In genomic region chr2:167504061-167504460, GRCh38 we compare ENCODE assay signal across 24 cellular contexts.
DNase-seq lines count a peak whose midpoint lies in the region; ATAC-seq, FAIRE-seq and TF ChIP-seq lines count a peak whose summit lies in the region.
"Had no signal": no experiment of that assay in that cellular context is flagged by ENCODE, and none has a peak within 500 bp of the region (broad histone marks: within the 10 kb centered on the region; RNA-seq: fewer than 3 reads in every experiment).

No MANE protein-coding gene starts in this region.

- H3K9me3 Mint-ChIP-seq in CD4-positive, alpha-beta T cell: no peaks in the 10 kb centered on the region
- H3K9me3 Mint-ChIP-seq: T-helper 1 cell treated with Interleukin-12 subunit alpha and Interleukin-12 subunit beta and Interleukin-4 antibody, amounts not matched to agents 30 μg/mL and 1 μg/mL, for 36 hours had no signal

- intact Hi-C loops in endothelial cell of umbilical vein (cut with micrococcal nuclease): loop anchor here (10.0 kb wide), 1 partner anchor 611 kb away; no protein-coding TSS in a partner anchor
- intact Hi-C loops in CD4-positive, alpha-beta T cell (cut with DNase I, micrococcal nuclease): no loop called here

- no peaks in the 10 kb centered on the region for H3K79me2 ChIP-seq in endothelial cell of umbilical vein (ENCODE audit: control insufficient read depth, insufficient read depth, low read length)
- H3K79me2 ChIP-seq in hepatocyte: no peaks in the 10 kb centered on the region

- POLR2A ChIA-PET in endothelial cell of umbilical vein (lab: Charles Lee): no interaction called here
- POLR2A ChIA-PET in CD4-positive, alpha-beta T cell (lab: Charles Lee): no interaction called here

- peak; percentile 78 for DNase-seq in NCI-H1105 treated with DMSO at 0.1 percent for 48 hours (lab: John Stamatoyannopoulos, UW)
- peak; percentile 53 for DNase-seq in NCI-H1436 treated with DMSO at 0.1 percent for 48 hours (lab: John Stamatoyannopoulos, UW)
- peak; percentile 31 for DNase-seq in NCI-H345 treated with DMSO at 0.1 percent for 48 hours (lab: John Stamatoyannopoulos, UW; ENCODE audit: unreplicated experiment)
- DNase-seq in endothelial cell of umbilical vein (ENCODE audit: low read depth, low spot score): peak; percentile 47
- no peak for DNase-seq in CD4-positive, alpha-beta T cell
- no peak for DNase-seq in hepatocyte (ENCODE audit: low spot score)
- DNase-seq: C1 segment of cervical spinal cord; CD8-positive, alpha-beta memory T cell; DMS 273 treated with DMSO at 0.1 percent for 48 hours; H7; NCI-H1048; NCI-H146; NCI-H1930; NCI-H2107; NCI-H226; NCI-H524; Peyer's patch; SK-N-SH; SW 1271; T-helper 9 cell had no signal

- no peak overlapping the region for H3K9ac ChIP-seq in endothelial cell of umbilical vein (replicated peaks; ENCODE audit: extremely low read depth, insufficient read depth, low read length)
- H3K9ac ChIP-seq: SK-N-SH had no signal

- TF ChIP-seq CTCF in endothelial cell of umbilical vein (IDR thresholded peaks at IDR 0.05; ENCODE audit: extremely low read depth in 1 of 2, insufficient read depth in 1 of 2, low read depth in 1 of 2, low read length in 2 of 2) (no peak), hepatocyte (IDR thresholded peaks at IDR 0.05; ENCODE audit: poor library complexity) (no peak)
- no peak for TF ChIP-seq CTCF in CD4-positive, alpha-beta T cell (IDR thresholded peaks at IDR 0.05)

- H3K4me3 ChIP-seq in endothelial cell of umbilical vein (replicated peaks in 1 of 3; ENCODE audit: insufficient read depth in 1 of 3, low read depth in 1 of 3, low read length in 3 of 3) (no peak overlapping the region), hepatocyte (no peak overlapping the region)
- H3K4me3 ChIP-seq: Peyer's patch had no signal

- no peaks in the 10 kb centered on the region for H3K4me1 Mint-ChIP-seq in CD4-positive, alpha-beta T cell (ENCODE audit: low read depth)
- H3K4me1 Mint-ChIP-seq: CD8-positive, alpha-beta memory T cell had no signal

- H3K4me3 Mint-ChIP-seq in CD4-positive, alpha-beta T cell: no peak overlapping the region
- H3K4me3 Mint-ChIP-seq: CD8-positive, alpha-beta memory T cell; T-helper 1 cell treated with Interleukin-12 subunit alpha and Interleukin-12 subunit beta and Interleukin-4 antibody, amounts not matched to agents 30 μg/mL and 1 μg/mL, for 36 hours had no signal

- no peaks in the 10 kb centered on the region for H4K20me1 ChIP-seq in endothelial cell of umbilical vein (replicated peaks; ENCODE audit: control insufficient read depth, extremely low read depth, insufficient read depth, low read length)
- no peaks in the 10 kb centered on the region for H4K20me1 ChIP-seq in hepatocyte (ENCODE audit: insufficient read depth, poor library complexity, severe bottlenecking)

- H2AFZ ChIP-seq in endothelial cell of umbilical vein (ENCODE audit: low read depth, low read length) (no peak overlapping the region), hepatocyte (no peak overlapping the region)

- ATAC-seq in CD4-positive, alpha-beta T cell (ENCODE audit: poor library complexity): no peak
- ATAC-seq in GM18873 (IDR thresholded peaks at IDR 0.05; ENCODE audit: low FRiP score, unreplicated experiment): no peak

- H3K36me3 ChIP-seq in endothelial cell of umbilical vein (ENCODE audit: control insufficient read depth in 2 of 2, extremely low read depth in 1 of 2, insufficient read depth in 2 of 2, low read length in 2 of 2): no peaks in the 10 kb centered on the region
- no peaks in the 10 kb centered on the region for H3K36me3 ChIP-seq in hepatocyte (replicated peaks; ENCODE audit: insufficient read depth, low read depth)
- H3K36me3 ChIP-seq: Peyer's patch had no signal

- H3K4me1 ChIP-seq in endothelial cell of umbilical vein (ENCODE audit: control insufficient read depth, extremely low read depth, insufficient read depth, low read length): peaks cover 11% of the 10 kb centered on the region
- no peaks in the 10 kb centered on the region for H3K4me1 ChIP-seq in hepatocyte (ENCODE audit: insufficient read depth)
- H3K4me1 ChIP-seq: Peyer's patch had no signal

- TF ChIP-seq POLR2A in endothelial cell of umbilical vein (IDR thresholded peaks at IDR 0.05; ENCODE audit: low read depth, low read length): no peak

- BruUV-seq in endothelial cell of umbilical vein (replicated peaks; lab: Mats Ljungman, UMichigan): no TSS peak

- no peak for FAIRE-seq in endothelial cell of umbilical vein (lab: Jason Lieb, UNC)
- FAIRE-seq: GM18507 had no signal

- H3K27ac ChIP-seq in endothelial cell of umbilical vein (ENCODE audit: insufficient read depth, low read depth, low read length) (no peak overlapping the region), hepatocyte (no peak overlapping the region)
- no peak overlapping the region for H3K27ac ChIP-seq in CD4-positive, alpha-beta T cell (ENCODE audit: low read depth, low read length)
- H3K27ac ChIP-seq: HL-60, Peyer's patch had no signal

- no peaks in the 10 kb centered on the region for H3K9me3 ChIP-seq in endothelial cell of umbilical vein (replicated peaks; ENCODE audit: control insufficient read depth, insufficient read depth, low read length)
- H3K9me3 ChIP-seq in CD4-positive, alpha-beta T cell (ENCODE audit: control insufficient read depth, low read length): no peaks in the 10 kb centered on the region
- H3K9me3 ChIP-seq in hepatocyte (ENCODE audit: low read depth): no peaks in the 10 kb centered on the region
- H3K9me3 ChIP-seq: Peyer's patch, SK-N-SH had no signal

- H3K27me3 Mint-ChIP-seq in CD4-positive, alpha-beta T cell: no peaks in the 10 kb centered on the region
- H3K27me3 Mint-ChIP-seq: CD8-positive, alpha-beta memory T cell had no signal

- CTCF ChIA-PET in endothelial cell of umbilical vein (lab: Charles Lee): interaction anchor here (1.0 kb wide), 1 partner anchor 13 kb away, joined by 3 read pairs; no protein-coding TSS in a partner anchor
- CTCF ChIA-PET in CD4-positive, alpha-beta T cell (lab: Charles Lee): no interaction called here

- dilution Hi-C loops in endothelial cell of umbilical vein (cut with MboI; ENCODE audit: extremely low pct_ligation_motif_present, low sequenced_read_pairs): no loop called here

- peak overlapping the region; percentile 17 for H3K4me2 ChIP-seq in endothelial cell of umbilical vein (ENCODE audit: insufficient read depth, low read length)
- H3K4me2 ChIP-seq in hepatocyte: no peak overlapping the region
- H3K4me2 ChIP-seq: SK-N-SH had no signal

- H3K36me3 Mint-ChIP-seq in CD4-positive, alpha-beta T cell (ENCODE audit: low read depth): no peaks in the 10 kb centered on the region
- H3K36me3 Mint-ChIP-seq: CD8-positive, alpha-beta memory T cell had no signal

- no peaks in the 10 kb centered on the region for H3K9me1 ChIP-seq in endothelial cell of umbilical vein (replicated peaks; ENCODE audit: control insufficient read depth, extremely low read depth, insufficient read depth, low read length)

- no peaks in the 10 kb centered on the region for H3K27me3 ChIP-seq in endothelial cell of umbilical vein (ENCODE audit: control insufficient read depth in 2 of 2, insufficient read depth in 2 of 2, low read length in 2 of 2)
- H3K27me3 ChIP-seq in CD4-positive, alpha-beta T cell (ENCODE audit: control insufficient read depth, insufficient read depth, low read length): no peaks in the 10 kb centered on the region
- no peaks in the 10 kb centered on the region for H3K27me3 ChIP-seq in hepatocyte
- H3K27me3 ChIP-seq: Peyer's patch had no signal

- no peak overlapping the region for H3K27ac Mint-ChIP-seq in CD4-positive, alpha-beta T cell
- H3K27ac Mint-ChIP-seq: CD8-positive, alpha-beta memory T cell; T-helper 1 cell treated with Interleukin-12 subunit alpha and Interleukin-12 subunit beta and Interleukin-4 antibody, amounts not matched to agents 30 μg/mL and 1 μg/mL, for 36 hours had no signal

- H3K9me2 ChIP-seq in hepatocyte (replicated peaks; ENCODE audit: insufficient read depth): no peaks in the 10 kb centered on the region
- H3K9me2 ChIP-seq: SK-N-SH had no signal

TF ChIP-seq in endothelial cell of umbilical vein, 7 proteins besides CTCF, POLR2A, EP300 and RAD21:
- TF ChIP-seq EZH2 (IDR thresholded peaks at IDR 0.05; ENCODE audit: borderline replicate concordance, low read depth, low read length, severe bottlenecking): no peak
- TF ChIP-seq GATA2 (IDR thresholded peaks at IDR 0.05; ENCODE audit: insufficient read depth, insufficient read length, low read depth, low read length): no peak
- no peak for TF ChIP-seq MAX (IDR thresholded peaks at IDR 0.05; ENCODE audit: insufficient read depth, insufficient read length)
- no peak for TF ChIP-seq POLR2AphosphoS5 (IDR thresholded peaks at IDR 0.05; ENCODE audit: insufficient read depth, low read depth, low read length)
- TF ChIP-seq MYC (IDR thresholded peaks at IDR 0.05; ENCODE audit: low read depth, low read length): no peak
- no peak for TF ChIP-seq FOS (IDR thresholded peaks at IDR 0.05; ENCODE audit: borderline replicate concordance, insufficient read depth, low read length)
- no peak for TF ChIP-seq JUN (IDR thresholded peaks at IDR 0.05; ENCODE audit: borderline replicate concordance, insufficient read depth, insufficient read length, low read depth)

Comparison
In these comparisons a context has a peak if more than half of its experiments do, and no peak if none do; other contexts are left out.
1. DNase-seq: peak in NCI-H1105 treated with DMSO at 0.1 percent for 48 hours (single experiment), NCI-H1436 treated with DMSO at 0.1 percent for 48 hours (single experiment), NCI-H345 treated with DMSO at 0.1 percent for 48 hours (single experiment) and endothelial cell of umbilical vein (single experiment); none in CD4-positive, alpha-beta T cell (0 of 10) and hepatocyte (single experiment).